ENCODE assay signal across 7 cellular contexts in genomic region chr9:36036780-36037579, GRCh38.
A peak's percentile ranks its signal among the peaks of the same experiment; 100 is the strongest.
DNase-seq lines count a peak whose midpoint lies in the region; ATAC-seq and TF ChIP-seq lines count a peak whose summit lies in the region.

TSS of gene RECK (plus strand) at chr9:36036913. CDS start at chr9:36036999, 86 bp downstream.

- DNase-seq in NCI-H2107 treated with DMSO at 0.1 percent for 48 hours (lab: John Stamatoyannopoulos, UW; ENCODE audit: unreplicated experiment) (peak; percentile 44), cerebellar cortex (ENCODE audit: low spot score) (peak; percentile 80), islet precursor cell (peak; percentile 94)
- DNase-seq in stimulated activated CD4-positive, alpha-beta T cell treated with anti-CD3 and anti-CD28 coated beads, Interleukin-12 subunit alpha, Interleukin-12 subunit beta, amount 100 ng/mL, for 24 hours (ENCODE audit: low read depth in 2 of 2), result peak; percentile 70 to 92

- TF ChIP-seq POLR2A in GM18505 (IDR thresholded peaks at IDR 0.05; ENCODE audit: borderline replicate concordance, extremely low read depth, insufficient read depth, insufficient read length), result peak; percentile 46

- ATAC-seq in GM18505 (IDR thresholded peaks at IDR 0.05; ENCODE audit: unreplicated experiment), result peak; percentile 86
- peak; percentile 74 for ATAC-seq in HG02938 (IDR thresholded peaks at IDR 0.05; ENCODE audit: unreplicated experiment)
- ATAC-seq in activated CD4-positive, CD25-positive, alpha-beta regulatory T cell treated with anti-CD3 and anti-CD28 coated beads, Interleukin-2, amount 50 U/mL, for 24 hours, result peak; percentile 90

Comparison
In these comparisons a context has a peak if more than half of its experiments do, and no peak if none do; other contexts are left out.
1. Peak in every context shown above with its lines: DNase-seq and ATAC-seq.
2. DNase-seq: peak in every context shown above with its lines; median percentile 94 in islet precursor cell; 81 in stimulated activated CD4-positive, alpha-beta T cell treated with anti-CD3 and anti-CD28 coated beads, Interleukin-12 subunit alpha, Interleukin-12 subunit beta, amount 100 ng/mL, for 24 hours; 80 in cerebellar cortex; 44 in NCI-H2107 treated with DMSO at 0.1 percent for 48 hours.